12 cellular contexts compared by ENCODE assay signal in genomic region chrX:23803931-23804381, GRCh38. TPM values are rescaled to one million over a fixed set of nuclear protein-coding genes. Genes with fewer than 3 reads are reported as not detected.
DNase-seq lines count a peak whose midpoint lies in the region; ATAC-seq and TF ChIP-seq lines count a peak whose summit lies in the region.
"Had no signal": no experiment of that assay in that cellular context is flagged by ENCODE, and none has a peak within 500 bp of the region (broad histone marks: within the 10 kb centered on the region; RNA-seq: fewer than 3 reads in every experiment).

No MANE protein-coding gene starts in this region.

- in situ Hi-C loops in SK-MEL-5 (cut with HindIII; ENCODE audit: low pct_unique_long_range_greater_than_20kb, low sequenced_read_pairs), result no loop called here

- H3K9me3 Mint-ChIP-seq in Calu3 (ENCODE audit: low read depth, unreplicated experiment) (no peaks in the 10 kb centered on the region), osteocyte (ENCODE audit: unreplicated experiment) (no peaks in the 10 kb centered on the region)
- H3K9me3 Mint-ChIP-seq: activated CD4-positive, alpha-beta memory T cell treated with anti-CD3 and anti-CD28 coated beads, Interleukin-2, amount 10 ng/mL, durations not matched to agents 7 days and 5 days had no signal

- TF ChIP-seq CTCF in Calu3 (IDR thresholded peaks at IDR 0.05; ENCODE audit: unreplicated experiment), result no peak
- no peak for TF ChIP-seq CTCF in fibroblast of the aortic adventitia (IDR thresholded peaks at IDR 0.05; ENCODE audit: insufficient read depth, low read length)
- no peak for TF ChIP-seq CTCF in osteocyte (IDR thresholded peaks at IDR 0.05)

- ATAC-seq in HG02938 (IDR thresholded peaks at IDR 0.05; ENCODE audit: unreplicated experiment), result no peak

- no peak overlapping the region for H3K4me3 ChIP-seq in fibroblast of the aortic adventitia (ENCODE audit: low read depth, low read length)

- intact Hi-C loops in Calu3 (cut with micrococcal nuclease; ENCODE audit: unreplicated experiment), result loop anchor here (2.0 kb wide), 1 partner anchor 15 kb away; no protein-coding TSS in a partner anchor

- H3K4me3 Mint-ChIP-seq in Calu3 (ENCODE audit: low read depth, unreplicated experiment), result peak overlapping the region; percentile 57
- H3K4me3 Mint-ChIP-seq in osteocyte (ENCODE audit: unreplicated experiment), result no peak overlapping the region
- H3K4me3 Mint-ChIP-seq: activated CD4-positive, alpha-beta memory T cell treated with anti-CD3 and anti-CD28 coated beads, Interleukin-2, amount 10 ng/mL, durations not matched to agents 7 days and 5 days had no signal

- H3K27ac Mint-ChIP-seq in Calu3 (ENCODE audit: unreplicated experiment), result peak overlapping the region; percentile 99
- peak overlapping the region; percentile 77 for H3K27ac Mint-ChIP-seq in osteocyte (ENCODE audit: unreplicated experiment)
- H3K27ac Mint-ChIP-seq: activated CD4-positive, alpha-beta memory T cell treated with anti-CD3 and anti-CD28 coated beads, Interleukin-2, amount 10 ng/mL, durations not matched to agents 7 days and 5 days had no signal

- BruUV-seq in Calu3 (replicated peaks; lab: Mats Ljungman, UMichigan), result no TSS peak

- H3K27me3 Mint-ChIP-seq in Calu3 (ENCODE audit: unreplicated experiment) (no peaks in the 10 kb centered on the region), osteocyte (ENCODE audit: unreplicated experiment) (no peaks in the 10 kb centered on the region)
- H3K27me3 Mint-ChIP-seq: activated CD4-positive, alpha-beta memory T cell treated with anti-CD3 and anti-CD28 coated beads, Interleukin-2, amount 10 ng/mL, durations not matched to agents 7 days and 5 days had no signal

- CTCF ChIA-PET in Calu3 (lab: Charles Lee), result interaction anchor here (0.6 to 1.5 kb wide), 4 partner anchors 17 to 757 kb away, joined by 3 to 8 read pairs (median 4); partner anchors contain the start of gene SAT1

- peak; percentile 64 for DNase-seq in Calu3
- DNase-seq in SK-MEL-5 (ENCODE audit: low read depth, low spot score), result peak; percentile 85
- peak; percentile 78 for DNase-seq in fibroblast of the aortic adventitia (ENCODE audit: low read depth)
- no peak for DNase-seq in osteocyte (ENCODE audit: extremely low spot score, unreplicated experiment)
- DNase-seq in NCI-H1417 (lab: John Stamatoyannopoulos, UW), result no peak
- no peak for DNase-seq in NCI-H1048 (lab: John Stamatoyannopoulos, UW)
- no peak for DNase-seq in DMS114 treated with DMSO at 0.1 percent for 48 hours (lab: John Stamatoyannopoulos, UW; ENCODE audit: unreplicated experiment)
- DNase-seq: activated CD4-positive, alpha-beta memory T cell treated with anti-CD3 and anti-CD28 coated beads, Interleukin-2, amount 10 ng/mL, durations not matched to agents 7 days and 5 days; COR-L47; NCI-H774; stimulated activated CD4-positive, alpha-beta T cell treated with anti-CD3 and anti-CD28 coated beads, Interleukin-12 subunit alpha, Interleukin-12 subunit beta, amount 100 ng/mL, for 4 hours had no signal

- H3K4me1 Mint-ChIP-seq in Calu3 (ENCODE audit: low read depth, unreplicated experiment), result peaks cover 41% of the 10 kb centered on the region
- peaks cover 42% of the 10 kb centered on the region for H3K4me1 Mint-ChIP-seq in osteocyte (ENCODE audit: unreplicated experiment)

- peaks cover 37% of the 10 kb centered on the region for H3K36me3 Mint-ChIP-seq in Calu3 (ENCODE audit: insufficient read depth, unreplicated experiment)
- H3K36me3 Mint-ChIP-seq in osteocyte (ENCODE audit: unreplicated experiment), result no peaks in the 10 kb centered on the region

RNA-seq across cellular contexts. Expression of gene SAT1, which starts 21.0 kb away (rescaled TPM):
- total RNA-seq in Calu3 (2022), result 419 and 426 TPM in 2 replicates
- 480 and 515 TPM in 2 replicates for total RNA-seq in SK-MEL-5 (2014; rRNA removed; shearing (Covaris generic))
- polyA plus RNA-seq in SK-MEL-5 (2015; cell fraction: cytosol; rRNA removed), result 235 and 261 TPM in 2 replicates
- polyA plus RNA-seq in SK-MEL-5 (2015; cell fraction: nucleus; rRNA removed), result 8,783 and 10,421 TPM in 2 replicates
- 75.7 and 450 TPM in 2 replicates for total RNA-seq in fibroblast of the aortic adventitia (ENCODE audit: low replicate concordance)
- 216 and 234 TPM in 2 replicates for total RNA-seq in osteocyte

Comparison
In these comparisons a context has a peak if more than half of its experiments do, and no peak if none do; other contexts are left out.
1. DNase-seq: peak in Calu3 (single experiment), SK-MEL-5 (single experiment) and fibroblast of the aortic adventitia (single experiment); none in osteocyte (single experiment), NCI-H1417 (0 of 3), NCI-H1048 (single experiment) and DMS114 treated with DMSO at 0.1 percent for 48 hours (single experiment).